ENCODE assay signal across 14 cellular contexts in the genomic region with DNA sequence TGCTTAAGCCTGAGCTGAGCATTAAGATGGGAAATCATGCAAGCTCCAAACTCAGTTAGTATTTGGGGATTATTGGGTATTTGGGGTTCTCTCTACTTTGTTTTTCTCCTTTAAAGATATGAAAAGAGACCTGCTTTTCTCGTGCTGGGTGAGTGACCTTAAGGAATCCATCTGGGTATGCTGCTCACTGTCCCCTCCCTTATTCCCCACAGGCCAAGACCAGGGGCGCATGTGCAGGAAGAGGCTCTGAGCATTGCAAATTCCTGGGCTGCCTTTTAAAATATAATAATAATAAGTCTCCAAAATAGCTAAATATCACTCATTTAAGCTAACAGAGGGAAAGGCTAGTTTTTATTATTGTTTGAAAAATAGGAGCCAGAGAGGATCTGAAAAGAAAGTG.
DNase-seq lines count a peak whose midpoint lies in the region; TF ChIP-seq lines count a peak whose summit lies in the region.
"Had no signal": no experiment of that assay in that cellular context is flagged by ENCODE, and none has a peak within 500 bp of the region (broad histone marks: within the 10 kb centered on the region; RNA-seq: fewer than 3 reads in every experiment).

No MANE protein-coding gene starts in this region.

- H3K4me2 ChIP-seq in BLaER1 (peak overlapping the region; percentile 56), smooth muscle cell (peak overlapping the region; percentile 75)

- H3K27me3 ChIP-seq in BLaER1 (no peaks in the 10 kb centered on the region), brain microvascular endothelial cell (replicated peaks) (no peaks in the 10 kb centered on the region), layer of hippocampus (ENCODE audit: control insufficient read depth, insufficient read depth, low read length) (no peaks in the 10 kb centered on the region), smooth muscle cell (ENCODE audit: low read depth) (no peaks in the 10 kb centered on the region)
- H3K27me3 ChIP-seq: Peyer's patch had no signal

- H3K9me3 Mint-ChIP-seq in activated T-helper 2 cell treated with anti-CD3 and anti-CD28 coated beads, Interferon-gamma antibody, Interleukin-2, Interleukin-4, amounts not matched to agents 10 μg/mL and 5 μg/mL and 100 μg/mL, durations not matched to agents 14 hours and 24 hours and 36 hours: peaks cover 10% of the 10 kb centered on the region
- H3K9me3 Mint-ChIP-seq: activated naive CD4-positive, alpha-beta T cell treated with anti-CD3 and anti-CD28 coated beads, Interleukin-2, amount 50 U/mL, for 24 hours had no signal

- H3K4me3 ChIP-seq in BLaER1 (no peak overlapping the region), brain microvascular endothelial cell (ENCODE audit: low read depth, low read length) (no peak overlapping the region), smooth muscle cell (no peak overlapping the region), lower leg skin (ENCODE audit: low read depth, poor library complexity, severe bottlenecking) (no peak overlapping the region)
- H3K4me3 ChIP-seq: Peyer's patch, psoas muscle had no signal

- H3K9ac ChIP-seq in BLaER1 (no peak overlapping the region), smooth muscle cell (ENCODE audit: low read depth) (no peak overlapping the region)

- H3K9me3 ChIP-seq in BLaER1 (peaks cover 12% of the 10 kb centered on the region), smooth muscle cell (replicated peaks; ENCODE audit: low read depth) (no peaks in the 10 kb centered on the region)
- H3K9me3 ChIP-seq: Peyer's patch, psoas muscle had no signal

- TF ChIP-seq POLR2A in lower leg skin (IDR thresholded peaks at IDR 0.05): no peak

- 49% methylated on average over 2 of the region's 2 CpGs for WGBS in smooth muscle cell (ENCODE audit: low lambda C conversion rate)
- WGBS in lower leg skin, 2 donors: 47 to 64% methylated on average over 2 of the region's 2 CpGs

- H3K27ac ChIP-seq in BLaER1 (peak overlapping the region; percentile 27; the same call in 1 of the 2 replicates), brain microvascular endothelial cell (peak overlapping the region; percentile 53), layer of hippocampus (ENCODE audit: low read depth, low read length) (peak overlapping the region; percentile 54), smooth muscle cell (ENCODE audit: low read depth) (peak overlapping the region; percentile 50)
- H3K27ac ChIP-seq: psoas muscle had no signal

- H4K20me1 ChIP-seq in BLaER1 (no peaks in the 10 kb centered on the region), smooth muscle cell (ENCODE audit: low read depth) (no peaks in the 10 kb centered on the region)

- intact Hi-C loops in lower leg skin (cut with DNase I; ENCODE audit: low total_unique reads): loop anchor here (2.0 kb wide), 1 partner anchor 53 kb away; no protein-coding TSS in a partner anchor
- intact Hi-C loops in activated T-helper 2 cell treated with anti-CD3 and anti-CD28 coated beads, Interferon-gamma antibody, Interleukin-2, Interleukin-4, amounts not matched to agents 10 μg/mL and 5 μg/mL and 100 μg/mL, durations not matched to agents 14 hours and 24 hours and 36 hours (cut with micrococcal nuclease): no loop called here

- H2AFZ ChIP-seq in smooth muscle cell (ENCODE audit: low read depth): peak overlapping the region; percentile 70

- H3K79me2 ChIP-seq in smooth muscle cell (ENCODE audit: low read depth): no peaks in the 10 kb centered on the region

- in situ Hi-C loops in brain microvascular endothelial cell (cut with HindIII; ENCODE audit: low pct_ligation_motif_present, low sequenced_read_pairs): no loop called here

- H3K27ac Mint-ChIP-seq in activated T-helper 2 cell treated with anti-CD3 and anti-CD28 coated beads, Interferon-gamma antibody, Interleukin-2, Interleukin-4, amounts not matched to agents 10 μg/mL and 5 μg/mL and 100 μg/mL, durations not matched to agents 14 hours and 24 hours and 36 hours: no peak overlapping the region
- H3K27ac Mint-ChIP-seq: activated naive CD4-positive, alpha-beta T cell treated with anti-CD3 and anti-CD28 coated beads, Interleukin-2, amount 50 U/mL, for 24 hours had no signal

- H3F3A ChIP-seq in smooth muscle cell (ENCODE audit: low read depth): peaks cover 5% of the 10 kb centered on the region

- TF ChIP-seq CTCF in brain microvascular endothelial cell (IDR thresholded peaks at IDR 0.05; ENCODE audit: low read depth, low read length, missing control alignments): no peak
- no peak for TF ChIP-seq CTCF in smooth muscle cell (IDR thresholded peaks at IDR 0.05; ENCODE audit: borderline replicate concordance, insufficient read depth, poor library complexity, severe bottlenecking)
- TF ChIP-seq CTCF in lower leg skin (IDR thresholded peaks at IDR 0.05): no peak

- H3K4me1 ChIP-seq in BLaER1 (peaks cover 60% of the 10 kb centered on the region), smooth muscle cell (ENCODE audit: low read depth) (peaks cover 13% of the 10 kb centered on the region)
- H3K4me1 ChIP-seq: psoas muscle had no signal

- DNase-seq in brain microvascular endothelial cell (no peak), smooth muscle cell (lab: John Stamatoyannopoulos, UW; ENCODE audit: unreplicated experiment) (no peak), lower leg skin (ENCODE audit: low spot score in 2 of 2) (no peak)
- DNase-seq in NK-92 treated with Interleukin-12 subunit alpha and Interleukin-12 subunit beta, amount 100 ng/mL, for 24 hours (lab: John Stamatoyannopoulos, UW): no peak
- no peak for DNase-seq in activated T-helper 2 cell treated with anti-CD3 and anti-CD28 coated beads, Interferon-gamma antibody, Interleukin-2, Interleukin-4, amounts not matched to agents 10 μg/mL and 5 μg/mL and 100 μg/mL, durations not matched to agents 14 hours and 24 hours and 36 hours (ENCODE audit: low spot score)
- DNase-seq in stimulated activated CD4-positive, alpha-beta T cell treated with anti-CD3 and anti-CD28 coated beads, Interleukin-12 subunit alpha, Interleukin-12 subunit beta, amount 100 ng/mL, for 4 hours: no peak
- DNase-seq: activated T-cell treated with anti-CD3 and anti-CD28 coated beads for 4 hours; NCI-H748 treated with DMSO at 0.1 percent for 48 hours; stimulated activated CD8-positive, alpha-beta memory T cell treated with anti-CD3 and anti-CD28 coated beads, Interleukin-4, amount 100 ng/mL, for 48 hours had no signal

- H3K4me3 Mint-ChIP-seq in activated T-helper 2 cell treated with anti-CD3 and anti-CD28 coated beads, Interferon-gamma antibody, Interleukin-2, Interleukin-4, amounts not matched to agents 10 μg/mL and 5 μg/mL and 100 μg/mL, durations not matched to agents 14 hours and 24 hours and 36 hours (ENCODE audit: low read depth): no peak overlapping the region
- H3K4me3 Mint-ChIP-seq: activated naive CD4-positive, alpha-beta T cell treated with anti-CD3 and anti-CD28 coated beads, Interleukin-2, amount 50 U/mL, for 24 hours had no signal

- H3K4me1 Mint-ChIP-seq in activated T-helper 2 cell treated with anti-CD3 and anti-CD28 coated beads, Interferon-gamma antibody, Interleukin-2, Interleukin-4, amounts not matched to agents 10 μg/mL and 5 μg/mL and 100 μg/mL, durations not matched to agents 14 hours and 24 hours and 36 hours (ENCODE audit: low read depth): no peaks in the 10 kb centered on the region
- H3K4me1 Mint-ChIP-seq: activated naive CD4-positive, alpha-beta T cell treated with anti-CD3 and anti-CD28 coated beads, Interleukin-2, amount 50 U/mL, for 24 hours had no signal

- no peaks in the 10 kb centered on the region for H3K36me3 Mint-ChIP-seq in activated T-helper 2 cell treated with anti-CD3 and anti-CD28 coated beads, Interferon-gamma antibody, Interleukin-2, Interleukin-4, amounts not matched to agents 10 μg/mL and 5 μg/mL and 100 μg/mL, durations not matched to agents 14 hours and 24 hours and 36 hours (ENCODE audit: low read depth)

- H3K36me3 ChIP-seq in BLaER1 (peaks cover 90% of the 10 kb centered on the region), brain microvascular endothelial cell (replicated peaks) (no peaks in the 10 kb centered on the region), smooth muscle cell (ENCODE audit: low read depth) (no peaks in the 10 kb centered on the region)

- no peaks in the 10 kb centered on the region for H3K27me3 Mint-ChIP-seq in activated T-helper 2 cell treated with anti-CD3 and anti-CD28 coated beads, Interferon-gamma antibody, Interleukin-2, Interleukin-4, amounts not matched to agents 10 μg/mL and 5 μg/mL and 100 μg/mL, durations not matched to agents 14 hours and 24 hours and 36 hours (ENCODE audit: low read depth)
